In genomic region chr4:146522862-146523205, GRCh38 we compare ENCODE assay signal across 8 cellular contexts. TPM values are rescaled to one million over a fixed set of nuclear protein-coding genes. Genes with fewer than 3 reads are reported as not detected.
A peak's percentile ranks its signal among the peaks of the same experiment; 100 is the strongest.
DNase-seq lines count a peak whose midpoint lies in the region; ATAC-seq and TF ChIP-seq lines count a peak whose summit lies in the region.

No MANE protein-coding gene starts in this region.

- peak overlapping the region; percentile 73 to 93 for H3K4me3 ChIP-seq in Panc1 (ENCODE audit: low read depth in 2 of 2, low read length in 2 of 2)
- H3K4me3 ChIP-seq in esophagus (ENCODE audit: low read depth in 1 of 2, low read length in 2 of 2), result peak overlapping the region; percentile 96 to 98
- H3K4me3 ChIP-seq in osteoblast (ENCODE audit: insufficient read depth, low read length), result peak overlapping the region; percentile 94

- no peaks in the 10 kb centered on the region for H3K27me3 Mint-ChIP-seq in stimulated activated naive CD8-positive, alpha-beta T cell treated with anti-CD3 and anti-CD28 coated beads, Interleukin-15, amount 100 ng/mL, for 72 hours

- peak; percentile 26 for ATAC-seq in stimulated activated naive CD8-positive, alpha-beta T cell treated with anti-CD3 and anti-CD28 coated beads, Interleukin-15, amount 100 ng/mL, for 72 hours
- no peak for ATAC-seq in stimulated activated naive CD8-positive, alpha-beta T cell treated with anti-CD3 and anti-CD28 coated beads, Interleukin-15, Interleukin-2, amounts not matched to agents 100 U/mL and 50 U/mL, for 24 hours
- ATAC-seq in HG02981 (IDR thresholded peaks at IDR 0.05; ENCODE audit: unreplicated experiment) (peak; percentile 26), Panc1 (no peak)

- H3K27me3 ChIP-seq in Panc1 (ENCODE audit: control insufficient read depth, insufficient read depth, low read length) (no peaks in the 10 kb centered on the region), esophagus (ENCODE audit: control insufficient read depth in 1 of 2, insufficient read depth in 2 of 2, low read length in 2 of 2) (no peaks in the 10 kb centered on the region), osteoblast (ENCODE audit: insufficient read depth, low read length) (no peaks in the 10 kb centered on the region)

- POLR2A ChIA-PET in Panc1 (lab: Charles Lee), result no interaction called here

- no peaks in the 10 kb centered on the region for H3K9me3 ChIP-seq in Panc1 (ENCODE audit: control insufficient read depth, insufficient read depth, low read depth, low read length)
- no peaks in the 10 kb centered on the region for H3K9me3 ChIP-seq in esophagus (ENCODE audit: control insufficient read depth in 2 of 2, insufficient read depth in 1 of 2, low read depth in 1 of 2, low read length in 1 of 2)
- no peaks in the 10 kb centered on the region for H3K9me3 ChIP-seq in osteoblast (ENCODE audit: low read depth, low read length)

- 0 to 1% methylated on average over 7 of the region's 7 CpGs for WGBS in esophagus, 2 donors

- CTCF ChIA-PET in Panc1 (lab: Charles Lee), result no interaction called here

- no TSS peak for BruUV-seq in Panc1 (replicated peaks; lab: Mats Ljungman, UMichigan)

- intact Hi-C loops in Panc1 (cut with micrococcal nuclease; ENCODE audit: unreplicated experiment), result no loop called here
- intact Hi-C loops in posterior cingulate gyrus (cut with DNase I), result loop anchor here (10.0 kb wide), 1 partner anchor 178 kb away; no protein-coding TSS in a partner anchor

- no peaks in the 10 kb centered on the region for H3K9me3 Mint-ChIP-seq in stimulated activated naive CD8-positive, alpha-beta T cell treated with anti-CD3 and anti-CD28 coated beads, Interleukin-15, amount 100 ng/mL, for 72 hours

- H3K27ac ChIP-seq in Panc1 (ENCODE audit: low read length) (no peak overlapping the region), esophagus (ENCODE audit: low read depth in 2 of 2, low read length in 1 of 2) (peak overlapping the region in 1 of 2 donors; percentile 73), osteoblast (ENCODE audit: low read depth, low read length) (peak overlapping the region; percentile 94)

- H3K4me1 Mint-ChIP-seq in stimulated activated naive CD8-positive, alpha-beta T cell treated with anti-CD3 and anti-CD28 coated beads, Interleukin-15, amount 100 ng/mL, for 72 hours, result peaks cover 29% of the 10 kb centered on the region

- H2AFZ ChIP-seq in osteoblast (ENCODE audit: low read length), result peak overlapping the region; percentile 100

- H3K4me3 Mint-ChIP-seq in stimulated activated naive CD8-positive, alpha-beta T cell treated with anti-CD3 and anti-CD28 coated beads, Interleukin-15, amount 100 ng/mL, for 72 hours, result no peak overlapping the region

- peaks cover 30% of the 10 kb centered on the region for H3K79me2 ChIP-seq in osteoblast (ENCODE audit: insufficient read depth, low read length)

- H3K36me3 ChIP-seq in Panc1 (ENCODE audit: control insufficient read depth, insufficient read depth, low read length) (peaks cover 5% of the 10 kb centered on the region; the same call in 1 of the 2 replicates), esophagus (ENCODE audit: control insufficient read depth in 2 of 2, insufficient read depth in 2 of 2, low read length in 1 of 2) (no peaks in the 10 kb centered on the region), osteoblast (ENCODE audit: insufficient read depth, low read length) (no peaks in the 10 kb centered on the region)

- H3K27ac Mint-ChIP-seq in stimulated activated naive CD8-positive, alpha-beta T cell treated with anti-CD3 and anti-CD28 coated beads, Interleukin-15, amount 100 ng/mL, for 72 hours, result peak overlapping the region in 1 of 2 donors; percentile 86

- H3K4me1 ChIP-seq in Panc1 (ENCODE audit: control insufficient read depth, insufficient read depth, low read length) (no peaks in the 10 kb centered on the region; the same call in 1 of the 2 replicates), esophagus (ENCODE audit: control insufficient read depth in 2 of 2, insufficient read depth in 2 of 2, low read length in 1 of 2) (no peaks in the 10 kb centered on the region), osteoblast (ENCODE audit: insufficient read depth, low read length) (peaks cover 14% of the 10 kb centered on the region)

- H4K20me1 ChIP-seq in osteoblast (ENCODE audit: insufficient read depth, low read length), result no peaks in the 10 kb centered on the region

- TF ChIP-seq CTCF in Panc1 (IDR thresholded peaks at IDR 0.05) (no peak), osteoblast (IDR thresholded peaks at IDR 0.05; ENCODE audit: extremely low read depth, low read depth, low read length) (no peak)

- in situ Hi-C loops in Panc1 (cut with HindIII; ENCODE audit: low pct_unique_long_range_greater_than_20kb, low sequenced_read_pairs), result no loop called here

- H3K4me2 ChIP-seq in osteoblast (ENCODE audit: insufficient read depth, low read length), result peak overlapping the region; percentile 100

- DNase-seq in stimulated activated naive CD8-positive, alpha-beta T cell treated with anti-CD3 and anti-CD28 coated beads, Interleukin-15, amount 100 ng/mL, for 72 hours, result no peak
- DNase-seq in stimulated activated naive CD8-positive, alpha-beta T cell treated with anti-CD3 and anti-CD28 coated beads, Interleukin-15, Interleukin-2, amounts not matched to agents 100 U/mL and 50 U/mL, for 24 hours, result no peak
- DNase-seq in Panc1 (ENCODE audit: low read depth, low spot score) (no peak), osteoblast (ENCODE audit: insufficient read length, low spot score, missing footprints) (no peak), NCI-H2107 (lab: John Stamatoyannopoulos, UW) (no peak), posterior cingulate gyrus (no peak)

RNA-seq across cellular contexts. Expression of gene SLC10A7, which starts 1.1 kb away (rescaled TPM):
- total RNA-seq in Panc1 (2021; ENCODE audit: unreplicated experiment) (1.5 TPM), osteoblast (9.0 and 12.4 TPM in 2 replicates)
- polyA plus RNA-seq in Panc1 (2012; ENCODE audit: insufficient read length), result 0.70 TPM
- polyA plus RNA-seq in esophagus, result 1 to 10 TPM; 2.5 to 3.8 TPM

Comparison
In these comparisons a context has a peak if more than half of its experiments do, and no peak if none do; other contexts are left out.
1. ATAC-seq: peak in stimulated activated naive CD8-positive, alpha-beta T cell treated with anti-CD3 and anti-CD28 coated beads, Interleukin-15, amount 100 ng/mL, for 72 hours (single experiment) and HG02981 (single experiment); none in stimulated activated naive CD8-positive, alpha-beta T cell treated with anti-CD3 and anti-CD28 coated beads, Interleukin-15, Interleukin-2, amounts not matched to agents 100 U/mL and 50 U/mL, for 24 hours (single experiment) and Panc1 (single experiment).
2. Peak in every context shown above with its lines, with median percentiles within 50 percentile points of each other: H3K4me3 ChIP-seq.